Comparison of ENCODE assay signal across 8 cellular contexts in the genomic region with DNA sequence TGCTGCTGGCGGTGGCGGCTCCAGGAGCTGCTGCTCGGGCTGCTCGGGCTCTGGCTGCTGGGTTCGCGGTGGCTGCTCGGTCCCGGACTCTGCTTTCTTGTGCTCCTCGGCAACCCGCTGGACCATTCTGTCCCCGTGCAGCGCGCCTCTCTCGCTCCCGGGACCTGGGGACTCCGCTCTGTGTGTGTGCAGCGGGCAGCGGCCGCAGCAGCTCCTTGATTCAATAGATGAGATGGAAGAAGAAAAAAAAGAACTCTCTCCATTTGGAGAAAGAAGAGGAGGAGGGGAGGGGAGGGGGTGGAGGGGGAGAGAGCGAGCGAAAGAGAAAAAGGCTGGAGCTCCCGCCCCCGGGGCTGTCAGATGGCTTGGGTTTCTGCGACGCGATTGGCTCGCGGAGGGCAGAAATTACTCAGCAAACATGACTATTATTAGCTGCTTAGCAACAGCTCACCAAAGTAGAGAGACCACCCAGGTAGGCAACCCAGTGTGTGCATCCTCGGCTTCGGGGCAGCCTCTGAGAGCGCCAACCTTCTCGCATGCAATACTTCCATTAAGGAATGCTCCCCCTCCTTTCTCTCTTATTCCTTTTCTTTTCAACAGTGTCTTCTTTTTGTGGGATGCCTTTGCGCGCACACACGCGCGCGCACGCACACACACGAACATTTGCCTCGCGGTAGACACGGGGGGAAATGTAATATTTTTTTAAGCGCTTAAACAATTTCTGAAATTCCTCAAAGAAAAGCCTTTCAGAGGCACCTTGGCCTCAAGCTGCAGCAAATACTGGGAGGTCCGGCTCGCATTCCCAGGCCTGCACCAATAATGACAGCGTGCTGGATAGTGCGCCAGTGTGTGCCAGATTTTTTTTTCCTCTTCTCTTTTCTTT. TPM values are rescaled to one million over a fixed set of nuclear protein-coding genes. Genes with fewer than 3 reads are reported as not detected.
DNase-seq lines count a peak whose midpoint lies in the region; ATAC-seq and TF ChIP-seq lines count a peak whose summit lies in the region.

No MANE protein-coding gene starts in this region.

- peak; percentile 90 for DNase-seq in Right ventricle myocardium inferior (ENCODE audit: missing footprints)
- no peak for DNase-seq in cardiac septum (ENCODE audit: low spot score)
- peak; percentile 85 for DNase-seq in NCI-H2227 treated with DMSO at 0.1 percent for 48 hours (lab: John Stamatoyannopoulos, UW)
- peak; percentile 67 to 71 for DNase-seq in activated CD4-positive, alpha-beta T cell treated with anti-CD3 and anti-CD28 coated beads for 4 hours
- peak; percentile 92 for DNase-seq in coronary artery (ENCODE audit: low spot score)
- DNase-seq in kidney tubule cell (ENCODE audit: low spot score): peak; percentile 87
- DNase-seq in stimulated activated CD4-positive, alpha-beta T cell treated with anti-CD3 and anti-CD28 coated beads, Interleukin-12 subunit alpha, Interleukin-12 subunit beta, amount 100 ng/mL, for 48 hours (ENCODE audit: low read depth in 2 of 3, low spot score in 1 of 3): peak in 2 of 3 donors; percentile 34 to 49

- peak; percentile 41 for ATAC-seq in Right ventricle myocardium inferior
- ATAC-seq in HG03108 (IDR thresholded peaks at IDR 0.05; ENCODE audit: unreplicated experiment): peak; percentile 30

- intact Hi-C loops in Right ventricle myocardium inferior (cut with DNase I) (loop anchor here (5.0 kb wide), 2 partner anchors 47 to 82 kb away; no protein-coding TSS in a partner anchor), cardiac septum (cut with DNase I) (loop anchor here (5.0 kb wide), 1 partner anchor 47 kb away; no protein-coding TSS in a partner anchor)

- peak overlapping the region; percentile 80 for H3K4me3 ChIP-seq in coronary artery

- TF ChIP-seq CTCF in coronary artery (IDR thresholded peaks at IDR 0.05): no peak

- peak overlapping the region; percentile 88 to 93 for H3K27ac ChIP-seq in coronary artery

RNA-seq across cellular contexts. Expression of a gene that starts 7.6 kb away (rescaled TPM):
- total RNA-seq in Right ventricle myocardium inferior: 10.4 TPM
- total RNA-seq in cardiac septum: 4.3 TPM
